ENCODE assay signal across 1 cellular context in the genomic region with DNA sequence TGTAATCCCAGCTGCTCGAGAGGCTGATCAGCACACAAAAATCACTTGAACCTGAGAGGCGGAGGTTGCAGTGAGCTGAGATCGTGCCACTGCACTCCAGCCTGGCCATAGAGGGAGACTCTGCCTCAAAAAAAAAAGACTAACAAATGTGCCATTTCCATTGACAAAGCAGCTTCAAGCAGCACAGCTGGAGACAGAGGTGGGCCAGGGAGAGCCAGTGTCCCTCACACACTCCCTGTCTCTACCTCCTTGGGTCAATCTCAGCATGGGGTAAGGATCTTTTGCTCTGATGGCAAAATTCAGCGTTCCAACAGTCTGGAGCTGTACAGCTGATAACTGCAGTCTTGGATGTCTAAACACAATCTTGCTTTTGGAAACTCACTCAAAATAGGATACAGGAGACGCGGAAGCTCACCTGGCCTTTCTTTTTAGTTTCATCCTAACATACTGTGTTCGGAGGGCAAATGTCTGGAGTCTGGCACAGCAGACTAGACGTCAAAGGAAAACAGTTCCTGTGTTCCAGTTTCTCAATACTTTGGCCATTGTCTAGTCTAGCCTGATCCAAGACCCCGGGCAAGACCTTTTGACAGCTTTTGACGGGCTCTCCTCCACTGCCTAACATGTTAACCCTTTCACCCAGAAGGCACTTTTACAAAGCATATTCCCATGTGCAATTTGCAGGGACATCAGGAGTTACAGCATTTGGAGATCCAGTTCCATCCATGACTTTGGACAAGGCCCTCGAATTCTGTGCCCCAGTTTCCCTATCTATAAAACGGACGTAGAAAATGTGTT.
A peak's percentile ranks its signal among the peaks of the same experiment; 100 is the strongest.
TF ChIP-seq lines count a peak whose summit lies in the region.

No MANE protein-coding gene starts in this region.

TF ChIP-seq in liver, 16 proteins besides CTCF, POLR2A, EP300 and RAD21 (continued from another document):
- TF ChIP-seq, protein P1, sequence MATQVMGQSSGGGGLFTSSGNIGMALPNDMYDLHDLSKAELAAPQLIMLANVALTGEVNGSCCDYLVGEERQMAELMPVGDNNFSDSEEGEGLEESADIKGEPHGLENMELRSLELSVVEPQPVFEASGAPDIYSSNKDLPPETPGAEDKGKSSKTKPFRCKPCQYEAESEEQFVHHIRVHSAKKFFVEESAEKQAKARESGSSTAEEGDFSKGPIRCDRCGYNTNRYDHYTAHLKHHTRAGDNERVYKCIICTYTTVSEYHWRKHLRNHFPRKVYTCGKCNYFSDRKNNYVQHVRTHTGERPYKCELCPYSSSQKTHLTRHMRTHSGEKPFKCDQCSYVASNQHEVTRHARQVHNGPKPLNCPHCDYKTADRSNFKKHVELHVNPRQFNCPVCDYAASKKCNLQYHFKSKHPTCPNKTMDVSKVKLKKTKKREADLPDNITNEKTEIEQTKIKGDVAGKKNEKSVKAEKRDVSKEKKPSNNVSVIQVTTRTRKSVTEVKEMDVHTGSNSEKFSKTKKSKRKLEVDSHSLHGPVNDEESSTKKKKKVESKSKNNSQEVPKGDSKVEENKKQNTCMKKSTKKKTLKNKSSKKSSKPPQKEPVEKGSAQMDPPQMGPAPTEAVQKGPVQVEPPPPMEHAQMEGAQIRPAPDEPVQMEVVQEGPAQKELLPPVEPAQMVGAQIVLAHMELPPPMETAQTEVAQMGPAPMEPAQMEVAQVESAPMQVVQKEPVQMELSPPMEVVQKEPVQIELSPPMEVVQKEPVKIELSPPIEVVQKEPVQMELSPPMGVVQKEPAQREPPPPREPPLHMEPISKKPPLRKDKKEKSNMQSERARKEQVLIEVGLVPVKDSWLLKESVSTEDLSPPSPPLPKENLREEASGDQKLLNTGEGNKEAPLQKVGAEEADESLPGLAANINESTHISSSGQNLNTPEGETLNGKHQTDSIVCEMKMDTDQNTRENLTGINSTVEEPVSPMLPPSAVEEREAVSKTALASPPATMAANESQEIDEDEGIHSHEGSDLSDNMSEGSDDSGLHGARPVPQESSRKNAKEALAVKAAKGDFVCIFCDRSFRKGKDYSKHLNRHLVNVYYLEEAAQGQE (IDR thresholded peaks at IDR 0.05), result no peak
- TF ChIP-seq NR2F2 (IDR thresholded peaks at IDR 0.05), result peak; percentile 11
- TF ChIP-seq TAF1 (conservative IDR thresholded peaks at IDR 0.05), result no peak
- no peak for TF ChIP-seq RXRA (IDR thresholded peaks at IDR 0.05)
- TF ChIP-seq, protein P2, sequence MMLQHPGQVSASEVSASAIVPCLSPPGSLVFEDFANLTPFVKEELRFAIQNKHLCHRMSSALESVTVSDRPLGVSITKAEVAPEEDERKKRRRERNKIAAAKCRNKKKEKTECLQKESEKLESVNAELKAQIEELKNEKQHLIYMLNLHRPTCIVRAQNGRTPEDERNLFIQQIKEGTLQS (IDR thresholded peaks at IDR 0.05), result no peak
- TF ChIP-seq FOXA1 (IDR thresholded peaks at IDR 0.05), result no peak
